8 cellular contexts compared by ENCODE assay signal in genomic region chr12:121015825-121016766, GRCh38. TPM values are rescaled to one million over a fixed set of nuclear protein-coding genes. Genes with fewer than 3 reads are reported as not detected.
DNase-seq lines count a peak whose midpoint lies in the region; ATAC-seq and TF ChIP-seq lines count a peak whose summit lies in the region.

Gene C12orf43 (minus strand): TSS chr12:121016487. CDS start chr12:121016474, 13 bp downstream.

- no peaks in the 10 kb centered on the region for H3K9me3 ChIP-seq in heart left ventricle

- in situ Hi-C loops in GM13976 (cut with MboI; ENCODE audit: low sequenced_read_pairs, unreplicated experiment) = no loop called here

- H3K4me3 Mint-ChIP-seq in activated naive CD8-positive, alpha-beta T cell treated with anti-CD3 and anti-CD28 coated beads, Interleukin-2, amount 50 U/mL, for 24 hours = peak within 1 kb of the TSS; percentile 99
- peak within 1 kb of the TSS; percentile 98 for H3K4me3 Mint-ChIP-seq in type B pancreatic cell

- no peaks in the 10 kb centered on the region for H3K27me3 Mint-ChIP-seq in activated naive CD8-positive, alpha-beta T cell treated with anti-CD3 and anti-CD28 coated beads, Interleukin-2, amount 50 U/mL, for 24 hours
- peaks cover 3% of the 10 kb centered on the region for H3K27me3 Mint-ChIP-seq in type B pancreatic cell

- H3K36me3 ChIP-seq in heart left ventricle = peaks cover 0 to 28% (median 13%) of the 10 kb centered on the region in 9 donors

- H3K27ac ChIP-seq in heart left ventricle = peak within 1 kb of the TSS in 10 of 12 donors; percentile 2 to 82 (median 72)

- ATAC-seq in HG02852 (IDR thresholded peaks at IDR 0.05; ENCODE audit: unreplicated experiment) (peak; percentile 98), heart left ventricle (peak; percentile 97 to 100 (median 99))
- peak; percentile 97 for ATAC-seq in activated naive CD8-positive, alpha-beta T cell treated with anti-CD3 and anti-CD28 coated beads, Interleukin-2, amount 50 U/mL, for 24 hours

- H3K4me1 Mint-ChIP-seq in activated naive CD8-positive, alpha-beta T cell treated with anti-CD3 and anti-CD28 coated beads, Interleukin-2, amount 50 U/mL, for 24 hours = peaks cover 24% of the 10 kb centered on the region
- H3K4me1 Mint-ChIP-seq in type B pancreatic cell (ENCODE audit: unreplicated experiment) = peaks cover 15% of the 10 kb centered on the region

- TF ChIP-seq CTCF in GM13976 (IDR thresholded peaks at IDR 0.05; ENCODE audit: borderline replicate concordance, control extremely low read depth, extremely low read depth, insufficient read depth, missing control alignments) (no peak), heart left ventricle (IDR thresholded peaks at IDR 0.05) (no peak), type B pancreatic cell (conservative IDR thresholded peaks at IDR 0.05) (no peak)

- H3K9me3 Mint-ChIP-seq in activated naive CD8-positive, alpha-beta T cell treated with anti-CD3 and anti-CD28 coated beads, Interleukin-2, amount 50 U/mL, for 24 hours = no peaks in the 10 kb centered on the region
- H3K9me3 Mint-ChIP-seq in type B pancreatic cell = no peaks in the 10 kb centered on the region

- H3K27me3 ChIP-seq in heart left ventricle = no peaks in the 10 kb centered on the region

- H3K36me3 Mint-ChIP-seq in activated naive CD8-positive, alpha-beta T cell treated with anti-CD3 and anti-CD28 coated beads, Interleukin-2, amount 50 U/mL, for 24 hours (ENCODE audit: low read depth) = peaks cover 15% of the 10 kb centered on the region
- H3K36me3 Mint-ChIP-seq in type B pancreatic cell = no peaks in the 10 kb centered on the region

- peak in 1 of 2 donors; percentile 42 for TF ChIP-seq POLR2A in heart left ventricle (IDR thresholded peaks at IDR 0.05)

- peak within 1 kb of the TSS; percentile 45 to 96 (median 84) for H3K4me3 ChIP-seq in heart left ventricle

- WGBS in heart left ventricle, 4 donors = 1% methylated on average over 27 to 34 of the region's 34 CpGs

- DNase-seq in GM13976 (ENCODE audit: low spot score) (peak; percentile 97), NCI-H1436 treated with DMSO at 0.1 percent for 48 hours (lab: John Stamatoyannopoulos, UW) (peak; percentile 8), T follicular helper cell (ENCODE audit: low read depth) (peak; percentile 88), heart left ventricle (peak; percentile 90 to 93 (median 91)), posterior cingulate gyrus (peak; percentile 89 to 99 (median 96)), type B pancreatic cell (ENCODE audit: extremely low spot score, unreplicated experiment) (peak; percentile 89)
- peak; percentile 92 for DNase-seq in activated naive CD8-positive, alpha-beta T cell treated with anti-CD3 and anti-CD28 coated beads, Interleukin-2, amount 50 U/mL, for 24 hours

- H3K27ac Mint-ChIP-seq in activated naive CD8-positive, alpha-beta T cell treated with anti-CD3 and anti-CD28 coated beads, Interleukin-2, amount 50 U/mL, for 24 hours = peak within 1 kb of the TSS; percentile 97
- peak within 1 kb of the TSS; percentile 93 for H3K27ac Mint-ChIP-seq in type B pancreatic cell

- intact Hi-C loops in heart left ventricle (cut with DNase I) = loop anchor here in 1 of 10 donors (10.0 kb wide), 1 partner anchor 431 kb away; the partner anchor contains the start of gene POP5
- intact Hi-C loops in posterior cingulate gyrus (cut with DNase I) = no loop called here

- H3K4me1 ChIP-seq in heart left ventricle = peaks cover 0 to 11% (median 8%) of the 10 kb centered on the region in 12 donors

RNA-seq across cellular contexts. Expression of gene C12orf43, which starts in this region (rescaled TPM):
- total RNA-seq in heart left ventricle = 10 to 100 TPM in 3 of 9 donors, 1 to 10 TPM in 6; 7.2 to 16.0 (median 9.2) TPM
- 10 to 100 TPM in 1 of 2 donors, 1 to 10 TPM in 1; 5.9 to 16.3 TPM for polyA plus RNA-seq in heart left ventricle
- 15.1 and 21.2 TPM in 2 replicates for total RNA-seq in type B pancreatic cell (ENCODE audit: low replicate concordance)

Comparison
In these comparisons a context has a peak if more than half of its experiments do, and no peak if none do; other contexts are left out.
1. Peak in every context shown above with its lines: DNase-seq, ATAC-seq, H3K4me3 ChIP-seq and H3K27ac ChIP-seq.
2. DNase-seq: peak in every context shown above with its lines; median percentile 97 in GM13976; 96 in posterior cingulate gyrus; 92 in activated naive CD8-positive, alpha-beta T cell treated with anti-CD3 and anti-CD28 coated beads, Interleukin-2, amount 50 U/mL, for 24 hours; 91 in heart left ventricle; 89 in type B pancreatic cell; 88 in T follicular helper cell; 8 in NCI-H1436 treated with DMSO at 0.1 percent for 48 hours.